In genomic region chr9:34501889-34502425, GRCh38 we compare ENCODE assay signal across 10 cellular contexts. TPM values are rescaled to one million over a fixed set of nuclear protein-coding genes. Genes with fewer than 3 reads are reported as not detected.
DNase-seq lines count a peak whose midpoint lies in the region; FAIRE-seq and TF ChIP-seq lines count a peak whose summit lies in the region.
"Had no signal": no experiment of that assay in that cellular context is flagged by ENCODE, and none has a peak within 500 bp of the region (broad histone marks: within the 10 kb centered on the region; RNA-seq: fewer than 3 reads in every experiment).

No MANE protein-coding gene starts in this region.

- H3K27me3 Mint-ChIP-seq in Calu3 (ENCODE audit: unreplicated experiment), result peaks cover 79% of the 10 kb centered on the region

- no peak for TF ChIP-seq CTCF in Calu3 (IDR thresholded peaks at IDR 0.05; ENCODE audit: unreplicated experiment)

- H3K9me3 Mint-ChIP-seq in Calu3 (ENCODE audit: low read depth, unreplicated experiment), result no peaks in the 10 kb centered on the region

- intact Hi-C loops in Calu3 (cut with micrococcal nuclease; ENCODE audit: unreplicated experiment), result no loop called here

- BruUV-seq in Calu3 (replicated peaks; lab: Mats Ljungman, UMichigan), result no TSS peak

- FAIRE-seq in RCC 7860 (lab: Jason Lieb, UNC), result no peak
- FAIRE-seq: GM12891, keratinocyte had no signal

- no peaks in the 10 kb centered on the region for H3K4me1 Mint-ChIP-seq in Calu3 (ENCODE audit: low read depth, unreplicated experiment)

- in situ Hi-C loops in ACHN (cut with HindIII; ENCODE audit: low pct_ligation_motif_present, low pct_unique_long_range_greater_than_20kb, low sequenced_read_pairs), result no loop called here

- H3K36me3 Mint-ChIP-seq in Calu3 (ENCODE audit: insufficient read depth, unreplicated experiment), result no peaks in the 10 kb centered on the region

- H3K4me3 Mint-ChIP-seq in Calu3 (ENCODE audit: low read depth, unreplicated experiment), result no peak overlapping the region

- peak overlapping the region; percentile 70 for H3K27ac ChIP-seq in substantia nigra (ENCODE audit: low read depth, low read length, poor library complexity, severe bottlenecking)

- no peak overlapping the region for H3K27ac Mint-ChIP-seq in Calu3 (ENCODE audit: unreplicated experiment)

- CTCF ChIA-PET in Calu3 (lab: Charles Lee), result interaction anchor here (0.5 to 1.3 kb wide), 3 partner anchors 87 to 102 kb away, joined by 4 to 5 read pairs (median 5); partner anchors contain the start of gene CNTFR

- DNase-seq in HT-29 (ENCODE audit: low spot score), result peak; percentile 81
- peak; percentile 98 for DNase-seq in astrocyte of the hippocampus (ENCODE audit: low read depth, low spot score)
- DNase-seq in hepatic stellate cell (ENCODE audit: low spot score), result peak; percentile 20
- peak; percentile 47 to 99 (median 97) for DNase-seq in substantia nigra (lab: John Stamatoyannopoulos, UW)
- DNase-seq in NOMO-1 (lab: John Stamatoyannopoulos, UW; ENCODE audit: unreplicated experiment in 2 of 2), result no peak
- no peak for DNase-seq in RCC 7860 (ENCODE audit: low spot score)
- DNase-seq in ACHN, result no peak
- no peak for DNase-seq in Calu3

RNA-seq across cellular contexts. Expression of gene ENHO, which starts 20.8 kb away (rescaled TPM):
- total RNA-seq in HT-29 (2014; rRNA removed; shearing (Covaris generic)), result 0.94 and 1.4 TPM in 2 replicates
- not detected in 2 replicates for total RNA-seq in Calu3 (2022)

RNA-seq across cellular contexts. Expression of gene DNAI1, which starts 43.4 kb away (rescaled TPM):
- total RNA-seq in HT-29 (2014; rRNA removed; shearing (Covaris generic)), result not detected in 2 replicates
- not detected in 2 replicates for total RNA-seq in Calu3 (2022)

RNA-seq across cellular contexts. Expression of gene FAM219A, which starts 43.6 kb away (rescaled TPM):
- 8.0 and 10.3 TPM in 2 replicates for total RNA-seq in HT-29 (2014; rRNA removed; shearing (Covaris generic))
- 10.3 and 13.1 TPM in 2 replicates for total RNA-seq in Calu3 (2022)

Comparison
In these comparisons a context has a peak if more than half of its experiments do, and no peak if none do; other contexts are left out.
1. DNase-seq: peak in HT-29 (single experiment), astrocyte of the hippocampus (single experiment), hepatic stellate cell (single experiment) and substantia nigra (49 of 49); none in NOMO-1 (0 of 2), RCC 7860 (single experiment), ACHN (single experiment) and Calu3 (single experiment).